ENCODE assay signal across 18 cellular contexts in genomic region chr21:42565886-42566523, GRCh38. TPM values are rescaled to one million over a fixed set of nuclear protein-coding genes. Genes with fewer than 3 reads are reported as not detected.
DNase-seq lines count a peak whose midpoint lies in the region; ATAC-seq, FAIRE-seq and TF ChIP-seq lines count a peak whose summit lies in the region.
"Had no signal": no experiment of that assay in that cellular context is flagged by ENCODE, and none has a peak within 500 bp of the region (broad histone marks: within the 10 kb centered on the region; RNA-seq: fewer than 3 reads in every experiment).

No MANE protein-coding gene starts in this region.

- no peak overlapping the region for H2AK5ac ChIP-seq in H1 (ENCODE audit: low read depth, low read length)

- H3K79me2 ChIP-seq in H1 (ENCODE audit: control insufficient read depth in 1 of 2, insufficient read depth in 2 of 2, low read length in 2 of 2), result no peaks in the 10 kb centered on the region

- TF ChIP-seq RAD21 in H1 (IDR thresholded peaks at IDR 0.05 in 1 of 2, conservative IDR thresholded peaks at IDR 0.05 in 1 of 2; ENCODE audit: low read depth in 2 of 2, low read length in 2 of 2), result no peak

- no peak overlapping the region for H3K9ac ChIP-seq in H1 (replicated peaks in 1 of 4; ENCODE audit: extremely low read depth in 1 of 4, low read depth in 3 of 4, low read length in 3 of 4)

- intact Hi-C loops in ovary (cut with DNase I), result no loop called here
- intact Hi-C loops in activated CD8-positive, alpha-beta T cell treated with anti-CD3 and anti-CD28 coated beads for 36 hours (cut with micrococcal nuclease), result no loop called here

- H2BK15ac ChIP-seq in H1 (ENCODE audit: low read length), result no peak overlapping the region

- no peak overlapping the region for H3K18ac ChIP-seq in H1 (ENCODE audit: extremely low read depth, low read length)

- H3K79me1 ChIP-seq in H1 (ENCODE audit: low read depth, low read length), result no peaks in the 10 kb centered on the region

- no peaks in the 10 kb centered on the region for H3K4me1 ChIP-seq in H1 (replicated peaks in 1 of 4; ENCODE audit: control insufficient read depth in 3 of 4, insufficient read depth in 4 of 4, low read length in 3 of 4)
- no peaks in the 10 kb centered on the region for H3K4me1 ChIP-seq in ovary (ENCODE audit: insufficient read depth)
- H3K4me1 ChIP-seq: pancreas, SJSA1 had no signal

- H3K23me2 ChIP-seq in H1 (ENCODE audit: low read depth, low read length), result no peaks in the 10 kb centered on the region

- H2BK20ac ChIP-seq in H1 (ENCODE audit: low read length), result no peak overlapping the region

- H3K4me2 ChIP-seq in H1 (ENCODE audit: insufficient read depth in 1 of 2, low read depth in 2 of 2, low read length in 2 of 2), result no peak overlapping the region
- H3K4me2 ChIP-seq: PC-9 had no signal

- H3K9me3 ChIP-seq in H1 (ENCODE audit: insufficient read depth in 2 of 2, low read depth in 1 of 2, low read length in 1 of 2) (no peaks in the 10 kb centered on the region), ovary (no peaks in the 10 kb centered on the region)
- H3K9me3 ChIP-seq: pancreas, SJSA1 had no signal

- no peak overlapping the region for H4K5ac ChIP-seq in H1 (ENCODE audit: insufficient read length, low read depth, low read length)

- H3K36me3 ChIP-seq in H1 (ENCODE audit: control insufficient read depth in 2 of 4, insufficient read depth in 4 of 4, low read length in 3 of 4), result peaks cover 2 to 10% (median 5%) of the 10 kb centered on the region in 4 experiments; a peak in 5 of 8 replicates
- H3K36me3 ChIP-seq in ovary, result no peaks in the 10 kb centered on the region
- H3K36me3 ChIP-seq: SJSA1 had no signal

- peak overlapping the region; percentile 28; the same call in 1 of the 2 replicates for H4K8ac ChIP-seq in H1 (ENCODE audit: extremely low read depth, insufficient read depth, low read length)

- H3K56ac ChIP-seq in H1 (replicated peaks; ENCODE audit: insufficient read length, low read depth, low read length), result no peak overlapping the region

- POLR2A ChIA-PET in activated naive CD8-positive, alpha-beta T cell treated with anti-CD3 and anti-CD28 coated beads, Interleukin-2, amount 10 ng/mL, durations not matched to agents 7 days and 5 days (lab: Charles Lee), result no interaction called here
- POLR2A ChIA-PET in H1 (lab: Charles Lee; ENCODE audit: partially characterized antibody), result interaction anchor here (1.6 kb wide), 1 partner anchor 12 kb away, joined by 4 read pairs; no protein-coding TSS in a partner anchor
- POLR2A ChIA-PET in activated CD8-positive, alpha-beta T cell treated with anti-CD3 and anti-CD28 coated beads for 36 hours (lab: Charles Lee), result interaction anchor here (0.6 kb wide), 1 partner anchor 77 kb away, joined by 3 read pairs; no protein-coding TSS in a partner anchor

- no peak for TF ChIP-seq POLR2A in H1 (IDR thresholded peaks at IDR 0.05; ENCODE audit: control extremely low read depth in 1 of 2, low read depth in 2 of 2, low read length in 2 of 2)
- no peak for TF ChIP-seq POLR2A in ovary (IDR thresholded peaks at IDR 0.05)

- H3K27ac Mint-ChIP-seq in activated naive CD8-positive, alpha-beta T cell treated with anti-CD3 and anti-CD28 coated beads, Interleukin-2, amount 10 ng/mL, durations not matched to agents 7 days and 5 days, result peak overlapping the region; percentile 26
- no peak overlapping the region for H3K27ac Mint-ChIP-seq in activated naive CD8-positive, alpha-beta T cell treated with anti-CD3 and anti-CD28 coated beads, Interleukin-2, amount 50 U/mL, for 24 hours
- no peak overlapping the region for H3K27ac Mint-ChIP-seq in activated CD8-positive, alpha-beta T cell treated with anti-CD3 and anti-CD28 coated beads for 36 hours
- H3K27ac Mint-ChIP-seq: T-helper 17 cell had no signal

- no peak for ATAC-seq in activated naive CD8-positive, alpha-beta T cell treated with anti-CD3 and anti-CD28 coated beads, Interleukin-2, amount 10 ng/mL, durations not matched to agents 7 days and 5 days (ENCODE audit: low read depth)
- no peak for ATAC-seq in activated naive CD8-positive, alpha-beta T cell treated with anti-CD3 and anti-CD28 coated beads, Interleukin-2, amount 50 U/mL, for 24 hours
- ATAC-seq in GM21529 (IDR thresholded peaks at IDR 0.05; ENCODE audit: unreplicated experiment), result no peak
- ATAC-seq in activated CD8-positive, alpha-beta T cell treated with anti-CD3 and anti-CD28 coated beads for 36 hours, result no peak
- ATAC-seq: pancreas, T-helper 17 cell had no signal

- H3K23ac ChIP-seq in H1 (ENCODE audit: insufficient read length), result no peak overlapping the region

- CTCF ChIA-PET in H1 (lab: Charles Lee; ENCODE audit: partially characterized antibody), result interaction anchor here (1.0 to 2.2 kb wide), 7 partner anchors 10 to 117 kb away, joined by 3 to 7 read pairs (median 4); no protein-coding TSS in a partner anchor
- CTCF ChIA-PET in activated CD8-positive, alpha-beta T cell treated with anti-CD3 and anti-CD28 coated beads for 36 hours (lab: Charles Lee), result no interaction called here

- H3K27ac ChIP-seq in H1 (ENCODE audit: low read depth, low read length) (no peak overlapping the region), ovary (no peak overlapping the region)
- H3K27ac ChIP-seq: pancreas, PC-9, SJSA1 had no signal

- H3K9me3 Mint-ChIP-seq in activated naive CD8-positive, alpha-beta T cell treated with anti-CD3 and anti-CD28 coated beads, Interleukin-2, amount 10 ng/mL, durations not matched to agents 7 days and 5 days, result no peaks in the 10 kb centered on the region
- no peaks in the 10 kb centered on the region for H3K9me3 Mint-ChIP-seq in activated naive CD8-positive, alpha-beta T cell treated with anti-CD3 and anti-CD28 coated beads, Interleukin-2, amount 50 U/mL, for 24 hours
- no peaks in the 10 kb centered on the region for H3K9me3 Mint-ChIP-seq in activated CD8-positive, alpha-beta T cell treated with anti-CD3 and anti-CD28 coated beads for 36 hours

- no peak overlapping the region for H3K14ac ChIP-seq in H1 (ENCODE audit: insufficient read length)

- H2AFZ ChIP-seq in H1 (ENCODE audit: low read length), result no peak overlapping the region
- H2AFZ ChIP-seq: PC-9 had no signal

- no peak overlapping the region for H3K4ac ChIP-seq in H1 (replicated peaks; ENCODE audit: insufficient read length, low read depth, low read length)

- TF ChIP-seq CTCF in H1 (IDR thresholded peaks at IDR 0.05; ENCODE audit: control extremely low read depth in 1 of 3, insufficient read depth in 1 of 3, low read depth in 1 of 3, low read length in 3 of 3) (no peak), ovary (IDR thresholded peaks at IDR 0.05) (no peak)
- no peak for TF ChIP-seq CTCF in activated CD8-positive, alpha-beta T cell treated with anti-CD3 and anti-CD28 coated beads for 36 hours (IDR thresholded peaks at IDR 0.05)

- no peak for FAIRE-seq in H1 (lab: Jason Lieb, UNC)
- FAIRE-seq: GM19239, pancreas had no signal

- H2BK12ac ChIP-seq in H1 (ENCODE audit: low read depth, low read length), result no peak overlapping the region

- TF ChIP-seq EP300 in H1 (IDR thresholded peaks at IDR 0.05; ENCODE audit: borderline replicate concordance in 1 of 2, low read depth in 2 of 2, low read length in 2 of 2) (no peak), ovary (IDR thresholded peaks at IDR 0.05) (no peak)

- WGBS in H1 (ENCODE audit: extremely low coverage in 1 of 2, insufficient coverage in 1 of 2, insufficient read length in 1 of 2, insufficient replicate concordance in 2 of 2, low coverage in 1 of 2, low lambda C conversion rate in 2 of 2, missing lambda C conversion rate in 1 of 2), 2 experiments, result 87% methylated on average over 13 of the region's 13 CpGs; no CpG with 5 or more reads in 1 of the 2 experiments
- 87 to 94% (median 93%) methylated on average over 12 to 13 of the region's 13 CpGs for WGBS in ovary, 3 donors

- no peak overlapping the region for H2BK120ac ChIP-seq in H1 (replicated peaks; ENCODE audit: low read depth, low read length)

- H3K4me3 ChIP-seq in H1 (ENCODE audit: extremely low read depth in 1 of 4, insufficient read depth in 2 of 4, low read depth in 3 of 4, low read length in 4 of 4), result no peak overlapping the region
- no peak overlapping the region for H3K4me3 ChIP-seq in ovary
- H3K4me3 ChIP-seq: pancreas, PC-9, SJSA1 had no signal

- peaks cover 8% of the 10 kb centered on the region for H3K4me1 Mint-ChIP-seq in activated naive CD8-positive, alpha-beta T cell treated with anti-CD3 and anti-CD28 coated beads, Interleukin-2, amount 10 ng/mL, durations not matched to agents 7 days and 5 days
- H3K4me1 Mint-ChIP-seq in activated naive CD8-positive, alpha-beta T cell treated with anti-CD3 and anti-CD28 coated beads, Interleukin-2, amount 50 U/mL, for 24 hours, result no peaks in the 10 kb centered on the region
- no peaks in the 10 kb centered on the region for H3K4me1 Mint-ChIP-seq in activated CD8-positive, alpha-beta T cell treated with anti-CD3 and anti-CD28 coated beads for 36 hours (ENCODE audit: low read depth)

- H3K27me3 ChIP-seq in H1 (replicated peaks in 1 of 4; ENCODE audit: control insufficient read depth in 3 of 4, extremely low read depth in 1 of 4, insufficient read depth in 3 of 4, low read length in 3 of 4) (no peaks in the 10 kb centered on the region), ovary (no peaks in the 10 kb centered on the region)
- H3K27me3 ChIP-seq: pancreas, SJSA1 had no signal

- DNase-seq in activated naive CD8-positive, alpha-beta T cell treated with anti-CD3 and anti-CD28 coated beads, Interleukin-2, amount 10 ng/mL, durations not matched to agents 7 days and 5 days, result peak; percentile 22
- DNase-seq in activated naive CD8-positive, alpha-beta T cell treated with anti-CD3 and anti-CD28 coated beads, Interleukin-2, amount 50 U/mL, for 24 hours, result no peak
- no peak for DNase-seq in H1 (ENCODE audit: low read depth in 1 of 2, low spot score in 2 of 2)
- DNase-seq in ovary, result peak in 3 of 5 donors; percentile 7 to 21 (median 9)
- DNase-seq in activated CD8-positive, alpha-beta T cell treated with anti-CD3 and anti-CD28 coated beads for 36 hours, result no peak
- no peak for DNase-seq in NCI-H2107 (lab: John Stamatoyannopoulos, UW)
- DNase-seq in NCI-H345 (lab: John Stamatoyannopoulos, UW), result no peak
- DNase-seq: GDM1; H7; NCI-H1436 treated with DMSO at 0.1 percent for 48 hours; NCI-H2227 treated with DMSO at 0.1 percent for 48 hours; PC-9; stimulated activated CD4-positive, alpha-beta T cell treated with anti-CD3 and anti-CD28 coated beads, Interleukin-2, amount 100 ng/mL, for 48 hours; T-helper 17 cell had no signal

- no peaks in the 10 kb centered on the region for H3K27me3 Mint-ChIP-seq in activated naive CD8-positive, alpha-beta T cell treated with anti-CD3 and anti-CD28 coated beads, Interleukin-2, amount 10 ng/mL, durations not matched to agents 7 days and 5 days
- no peaks in the 10 kb centered on the region for H3K27me3 Mint-ChIP-seq in activated naive CD8-positive, alpha-beta T cell treated with anti-CD3 and anti-CD28 coated beads, Interleukin-2, amount 50 U/mL, for 24 hours
- no peaks in the 10 kb centered on the region for H3K27me3 Mint-ChIP-seq in activated CD8-positive, alpha-beta T cell treated with anti-CD3 and anti-CD28 coated beads for 36 hours
- H3K27me3 Mint-ChIP-seq: T-helper 17 cell had no signal

- H4K20me1 ChIP-seq in H1 (replicated peaks in 1 of 2; ENCODE audit: control insufficient read depth in 1 of 2, insufficient read depth in 2 of 2, low read length in 2 of 2), result peaks cover 2% of the 10 kb centered on the region in 2 experiments

- H3K36me3 Mint-ChIP-seq in activated naive CD8-positive, alpha-beta T cell treated with anti-CD3 and anti-CD28 coated beads, Interleukin-2, amount 10 ng/mL, durations not matched to agents 7 days and 5 days, result peaks cover 6% of the 10 kb centered on the region
- peaks cover 6% of the 10 kb centered on the region for H3K36me3 Mint-ChIP-seq in activated naive CD8-positive, alpha-beta T cell treated with anti-CD3 and anti-CD28 coated beads, Interleukin-2, amount 50 U/mL, for 24 hours (ENCODE audit: low read depth)
- H3K36me3 Mint-ChIP-seq in activated CD8-positive, alpha-beta T cell treated with anti-CD3 and anti-CD28 coated beads for 36 hours (ENCODE audit: low read depth), result peaks cover 10% of the 10 kb centered on the region

- no peak overlapping the region for H2BK5ac ChIP-seq in H1 (ENCODE audit: low read depth, low read length)

- H3K4me3 Mint-ChIP-seq in activated naive CD8-positive, alpha-beta T cell treated with anti-CD3 and anti-CD28 coated beads, Interleukin-2, amount 10 ng/mL, durations not matched to agents 7 days and 5 days, result no peak overlapping the region
- H3K4me3 Mint-ChIP-seq in activated naive CD8-positive, alpha-beta T cell treated with anti-CD3 and anti-CD28 coated beads, Interleukin-2, amount 50 U/mL, for 24 hours, result no peak overlapping the region
- H3K4me3 Mint-ChIP-seq in activated CD8-positive, alpha-beta T cell treated with anti-CD3 and anti-CD28 coated beads for 36 hours, result no peak overlapping the region
- H3K4me3 Mint-ChIP-seq: T-helper 17 cell had no signal

- no peak overlapping the region for H4K91ac ChIP-seq in H1 (replicated peaks; ENCODE audit: insufficient read length, low read length)

RNA-seq across cellular contexts. Expression of gene SLC37A1, which starts 52.4 kb away (rescaled TPM):
- 10 to 100 TPM; 24.7 to 25.4 TPM for total RNA-seq in activated naive CD8-positive, alpha-beta T cell treated with anti-CD3 and anti-CD28 coated beads, Interleukin-2, amount 10 ng/mL, durations not matched to agents 7 days and 5 days
- total RNA-seq in H1 (2021; fragmentation: NEBNext Ultra II Directional; extraction: Animal tissue kit (Norgen Biotek cat#: 25700)), result 23.7 and 30.9 TPM in 2 replicates
- polyA plus RNA-seq in H1 (2011; rRNA removed) (15.6 and 21.8 TPM in 2 replicates), ovary (1 to 10 TPM; 5.1 to 6.0 TPM)
- polyA plus RNA-seq in H1 (2011; cell fraction: cytosol; rRNA removed), result 17.7 TPM
- 45.7 TPM for polyA plus RNA-seq in H1 (2011; cell fraction: nucleus; rRNA removed)
- 18.7 to 35.5 TPM (median 31.5 TPM) in 4 replicates for polyA plus RNA-seq in H1 (2012, experiment 1 of 2)
- 20.3 TPM for polyA plus RNA-seq in H1 (2012, experiment 2 of 2)
- polyA plus RNA-seq in H1 (2013, experiment 1 of 2), result 29.6 TPM
- polyA plus RNA-seq in H1 (2013, experiment 2 of 2), result 31.0 TPM
- polyA minus RNA-seq in H1 (2011; rRNA and poly(A)+ RNA removed), result 23.3 and 27.0 TPM in 2 replicates
- 21.7 TPM for polyA minus RNA-seq in H1 (2011; cell fraction: cytosol; rRNA and poly(A)+ RNA removed)
- 33.3 TPM for polyA minus RNA-seq in H1 (2011; cell fraction: nucleus; rRNA and poly(A)+ RNA removed)
- 1 to 10 TPM; 5.6 to 10.0 (median 8.0) TPM for total RNA-seq in ovary
- 10 to 100 TPM; 12.8 to 14.9 TPM for total RNA-seq in activated CD8-positive, alpha-beta T cell treated with anti-CD3 and anti-CD28 coated beads for 36 hours

Comparison
In these comparisons a context has a peak if more than half of its experiments do, and no peak if none do; other contexts are left out.
1. DNase-seq: peak in activated naive CD8-positive, alpha-beta T cell treated with anti-CD3 and anti-CD28 coated beads, Interleukin-2, amount 10 ng/mL, durations not matched to agents 7 days and 5 days (single experiment) and ovary (3 of 5); none in activated naive CD8-positive, alpha-beta T cell treated with anti-CD3 and anti-CD28 coated beads, Interleukin-2, amount 50 U/mL, for 24 hours (single experiment), H1 (0 of 2), activated CD8-positive, alpha-beta T cell treated with anti-CD3 and anti-CD28 coated beads for 36 hours (single experiment), NCI-H2107 (single experiment) and NCI-H345 (single experiment).